ENCODE assay signal across 18 cellular contexts in the genomic region with DNA sequence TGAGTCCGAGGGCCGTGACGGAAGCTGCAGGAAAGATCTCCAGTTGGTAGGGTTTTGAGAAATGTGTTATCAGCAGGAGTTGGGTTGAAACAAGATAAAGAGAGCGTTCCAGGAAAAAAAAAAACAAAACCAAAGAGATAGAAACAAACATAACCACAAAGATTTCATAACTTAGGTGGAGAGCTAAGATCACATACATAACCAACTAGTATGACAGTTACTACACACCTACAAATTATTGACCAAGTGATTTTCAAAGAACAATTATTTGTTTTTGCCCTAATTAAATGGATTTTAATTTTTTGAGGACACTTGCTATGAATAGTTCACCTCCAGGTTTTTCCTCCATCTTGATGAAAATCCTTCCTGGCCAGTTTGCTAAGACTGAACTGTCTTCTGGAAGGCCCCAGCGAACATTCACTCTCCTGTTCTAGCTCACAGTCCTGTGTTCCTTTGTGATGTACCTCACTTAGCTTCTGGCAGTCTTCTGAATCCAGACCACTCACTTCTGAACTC.
DNase-seq lines count a peak whose midpoint lies in the region; ATAC-seq and TF ChIP-seq lines count a peak whose summit lies in the region.
"Had no signal": no experiment of that assay in that cellular context is flagged by ENCODE, and none has a peak within 500 bp of the region (broad histone marks: within the 10 kb centered on the region; RNA-seq: fewer than 3 reads in every experiment).

No MANE protein-coding gene starts in this region.

- H3K4me1 ChIP-seq in Caco-2 = no peaks in the 10 kb centered on the region
- H3K4me1 ChIP-seq: esophagus squamous epithelium, transverse colon had no signal

- POLR2A ChIA-PET in Caco-2 (lab: Charles Lee) (no interaction called here), T-cell (lab: Charles Lee) (interaction anchor here in 1 of 2 donors (1.1 to 2.7 kb wide), 2 partner anchors 10 to 128 kb away, joined by 3 to 6 read pairs; no protein-coding TSS in a partner anchor)
- POLR2A ChIA-PET in activated naive CD8-positive, alpha-beta T cell treated with anti-CD3 and anti-CD28 coated beads, Interleukin-2, amount 10 ng/mL, durations not matched to agents 7 days and 5 days (lab: Charles Lee) = interaction anchor here (0.6 kb wide), 1 partner anchor 335 kb away, joined by 3 read pairs; no protein-coding TSS in a partner anchor

- H3K27ac Mint-ChIP-seq in Caco-2 (ENCODE audit: unreplicated experiment) = peak overlapping the region; percentile 8
- peak overlapping the region; percentile 71 to 80 for H3K27ac Mint-ChIP-seq in T-cell
- H3K27ac Mint-ChIP-seq in activated naive CD8-positive, alpha-beta T cell treated with anti-CD3 and anti-CD28 coated beads, Interleukin-2, amount 10 ng/mL, durations not matched to agents 7 days and 5 days = peak overlapping the region; percentile 59
- H3K27ac Mint-ChIP-seq in naive B cell = peak overlapping the region in 5 of 6 donors; percentile 60 to 89 (median 88)
- H3K27ac Mint-ChIP-seq: nephron had no signal

- H3K27me3 ChIP-seq in Caco-2 (replicated peaks; ENCODE audit: control insufficient read depth, insufficient read depth, low read length) = no peaks in the 10 kb centered on the region
- H3K27me3 ChIP-seq: dorsolateral prefrontal cortex, esophagus squamous epithelium, heart right ventricle, SJCRH30, transverse colon had no signal

- no peak overlapping the region for H3K4me3 ChIP-seq in Caco-2 (ENCODE audit: low read depth, low read length)
- H3K4me3 ChIP-seq: dorsolateral prefrontal cortex, esophagus squamous epithelium, heart right ventricle, SJCRH30, transverse colon had no signal

- no TSS peak for BruUV-seq in Caco-2 (replicated peaks; lab: Mats Ljungman, UMichigan)

- no peaks in the 10 kb centered on the region for H3K9me3 ChIP-seq in Caco-2
- H3K9me3 ChIP-seq: esophagus squamous epithelium, heart right ventricle, SJCRH30, transverse colon had no signal

- no peak for TF ChIP-seq CTCF in Caco-2 (IDR thresholded peaks at IDR 0.05; ENCODE audit: insufficient read depth in 1 of 2, low read depth in 1 of 2, low read length in 1 of 2, severe bottlenecking in 1 of 2, unreplicated experiment in 1 of 2)

- ATAC-seq in T-cell (replicated peaks in 1 of 4) (peak in 3 of 4 experiments; percentile 5 to 16 (median 15)), naive B cell (ENCODE audit: low read depth in 2 of 2) (no peak)
- ATAC-seq in activated naive CD8-positive, alpha-beta T cell treated with anti-CD3 and anti-CD28 coated beads, Interleukin-2, amount 10 ng/mL, durations not matched to agents 7 days and 5 days (ENCODE audit: low read depth) = peak; percentile 45
- ATAC-seq: heart right ventricle had no signal

- peaks cover 2% of the 10 kb centered on the region; the same call in 1 of the 2 replicates for H3K36me3 ChIP-seq in Caco-2 (ENCODE audit: control insufficient read depth, insufficient read depth, low read length)

- CTCF ChIA-PET in Caco-2 (lab: Charles Lee) = interaction anchor here (1.4 kb wide), 1 partner anchor 240 kb away, joined by 3 read pairs; no protein-coding TSS in a partner anchor
- CTCF ChIA-PET in T-cell (lab: Charles Lee) = interaction anchor here in 1 of 2 donors (0.8 to 2.8 kb wide), 4 partner anchors 16 to 136 kb away, joined by 3 to 12 read pairs (median 4); no protein-coding TSS in a partner anchor

- no peak for DNase-seq in Caco-2
- DNase-seq in T-cell = no peak
- DNase-seq in activated naive CD8-positive, alpha-beta T cell treated with anti-CD3 and anti-CD28 coated beads, Interleukin-2, amount 10 ng/mL, durations not matched to agents 7 days and 5 days = no peak
- no peak for DNase-seq in naive B cell
- no peak for DNase-seq in activated effector memory CD4-positive, alpha-beta T cell treated with Interleukin-2 at 50 U/mL for 16 hours
- DNase-seq in NCI-H2227 (lab: John Stamatoyannopoulos, UW; ENCODE audit: unreplicated experiment) = no peak
- DNase-seq in T-helper 9 cell = no peak
- DNase-seq: activated effector memory CD4-positive, alpha-beta T cell treated with anti-CD3 and anti-CD28 coated beads, Interleukin-2, amount 50 U/mL, for 16 hours; DMS153; dorsolateral prefrontal cortex; esophagus squamous epithelium; heart right ventricle; mammary epithelial cell; NCI-H1930; NCI-H524 treated with DMSO at 0.1 percent for 48 hours; SJCRH30; transverse colon had no signal

- H3K4me3 Mint-ChIP-seq in Caco-2 (ENCODE audit: unreplicated experiment) (no peak overlapping the region), T-cell (peak overlapping the region; percentile 14 to 61 (median 19)), naive B cell (peak overlapping the region in 3 of 8 donors; percentile 14 to 66 (median 34))
- peak overlapping the region; percentile 70 for H3K4me3 Mint-ChIP-seq in activated naive CD8-positive, alpha-beta T cell treated with anti-CD3 and anti-CD28 coated beads, Interleukin-2, amount 10 ng/mL, durations not matched to agents 7 days and 5 days
- H3K4me3 Mint-ChIP-seq: nephron had no signal

- intact Hi-C loops in Caco-2 (cut with micrococcal nuclease; ENCODE audit: unreplicated experiment) = no loop called here

- H3K4me1 Mint-ChIP-seq in Caco-2 (ENCODE audit: low read depth, unreplicated experiment) (peaks cover 13% of the 10 kb centered on the region), T-cell (peaks cover 38 to 44% (median 42%) of the 10 kb centered on the region in 3 donors), naive B cell (peaks cover 22 to 27% (median 23%) of the 10 kb centered on the region in 3 donors)
- H3K4me1 Mint-ChIP-seq in activated naive CD8-positive, alpha-beta T cell treated with anti-CD3 and anti-CD28 coated beads, Interleukin-2, amount 10 ng/mL, durations not matched to agents 7 days and 5 days = peaks cover 27% of the 10 kb centered on the region

- H3K36me3 Mint-ChIP-seq in Caco-2 (ENCODE audit: insufficient read depth, unreplicated experiment) (peaks cover 29% of the 10 kb centered on the region), T-cell (peaks cover 50% of the 10 kb centered on the region), naive B cell (peaks cover 31 to 48% of the 10 kb centered on the region in 2 donors)
- peaks cover 20% of the 10 kb centered on the region for H3K36me3 Mint-ChIP-seq in activated naive CD8-positive, alpha-beta T cell treated with anti-CD3 and anti-CD28 coated beads, Interleukin-2, amount 10 ng/mL, durations not matched to agents 7 days and 5 days

- no peaks in the 10 kb centered on the region for H3K9me3 Mint-ChIP-seq in Caco-2 (ENCODE audit: unreplicated experiment)
- H3K9me3 Mint-ChIP-seq in T-cell = no peaks in the 10 kb centered on the region
- H3K9me3 Mint-ChIP-seq in activated naive CD8-positive, alpha-beta T cell treated with anti-CD3 and anti-CD28 coated beads, Interleukin-2, amount 10 ng/mL, durations not matched to agents 7 days and 5 days = no peaks in the 10 kb centered on the region
- H3K9me3 Mint-ChIP-seq in naive B cell = no peaks in the 10 kb centered on the region
- H3K9me3 Mint-ChIP-seq: nephron had no signal

- H3K27me3 Mint-ChIP-seq in Caco-2 (ENCODE audit: insufficient read depth, unreplicated experiment) (no peaks in the 10 kb centered on the region), T-cell (no peaks in the 10 kb centered on the region), naive B cell (no peaks in the 10 kb centered on the region)
- no peaks in the 10 kb centered on the region for H3K27me3 Mint-ChIP-seq in activated naive CD8-positive, alpha-beta T cell treated with anti-CD3 and anti-CD28 coated beads, Interleukin-2, amount 10 ng/mL, durations not matched to agents 7 days and 5 days

Comparison
In these comparisons a context has a peak if more than half of its experiments do, and no peak if none do; other contexts are left out.
1. H3K27ac Mint-ChIP-seq: peak in every context shown above with its lines; median percentile 88 in naive B cell; 76 in T-cell; 59 in activated naive CD8-positive, alpha-beta T cell treated with anti-CD3 and anti-CD28 coated beads, Interleukin-2, amount 10 ng/mL, durations not matched to agents 7 days and 5 days; 8 in Caco-2.
2. ATAC-seq: peak in T-cell (3 of 4) and activated naive CD8-positive, alpha-beta T cell treated with anti-CD3 and anti-CD28 coated beads, Interleukin-2, amount 10 ng/mL, durations not matched to agents 7 days and 5 days (single experiment); none in naive B cell (0 of 2).